24 cellular contexts compared by ENCODE assay signal in the genomic region with DNA sequence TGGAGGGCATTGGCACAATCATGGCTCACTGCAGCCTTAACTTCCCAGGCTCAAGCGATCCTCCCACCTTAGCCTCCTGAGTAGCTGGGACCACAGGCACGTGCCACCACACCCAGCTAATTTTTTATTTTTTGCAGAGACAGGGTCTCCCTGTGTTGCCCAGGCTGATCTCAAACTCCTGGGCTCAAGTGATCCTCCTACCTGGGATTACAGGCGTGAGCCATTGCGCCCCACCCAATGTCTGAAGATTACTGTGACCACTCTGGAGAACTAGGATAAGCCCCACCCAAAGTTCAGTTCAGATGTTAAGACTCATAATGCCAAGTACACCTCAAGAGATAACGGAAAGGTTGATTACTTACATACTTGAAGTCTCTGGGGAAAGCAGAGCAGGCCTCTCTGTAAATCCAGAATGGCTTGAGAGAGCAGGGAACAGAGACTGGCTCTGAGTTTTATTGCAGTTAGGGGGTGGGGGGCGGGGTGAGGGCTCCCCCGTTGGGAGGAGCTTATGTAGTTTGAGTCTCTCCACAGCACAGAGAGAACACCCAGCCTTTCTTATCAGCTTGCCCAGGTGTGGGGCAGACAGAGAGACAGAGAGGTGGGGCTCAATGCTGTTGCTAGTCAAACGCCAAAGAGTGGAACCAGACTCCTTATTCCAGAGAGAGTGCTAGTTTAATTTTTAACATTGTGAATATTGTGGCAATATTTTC. TPM values are rescaled to one million over a fixed set of nuclear protein-coding genes. Genes with fewer than 3 reads are reported as not detected.
DNase-seq lines count a peak whose midpoint lies in the region; ATAC-seq and TF ChIP-seq lines count a peak whose summit lies in the region.
"Had no signal": no experiment of that assay in that cellular context is flagged by ENCODE, and none has a peak within 500 bp of the region (broad histone marks: within the 10 kb centered on the region; RNA-seq: fewer than 3 reads in every experiment).

No MANE protein-coding gene starts in this region.

- H3K4me3 Mint-ChIP-seq in GM23338 = no peak overlapping the region
- H3K4me3 Mint-ChIP-seq in stimulated activated naive CD8-positive, alpha-beta T cell treated with anti-CD3 and anti-CD28 coated beads, Interleukin-15, amount 100 ng/mL, for 72 hours = no peak overlapping the region
- H3K4me3 Mint-ChIP-seq: activated CD4-positive, alpha-beta T cell treated with anti-CD3 and anti-CD28 coated beads, Interleukin-2, amount 10 ng/mL, durations not matched to agents 24 days and 14 days; activated naive CD4-positive, alpha-beta T cell treated with anti-CD3 and anti-CD28 coated beads, Interleukin-2, amount 50 U/mL, for 24 hours; T-cell; WTC11 had no signal

- H3K4me3 ChIP-seq in GM23338 (no peak overlapping the region), hepatocyte (no peak overlapping the region), mesendoderm (ENCODE audit: low read length) (no peak overlapping the region)
- H3K4me3 ChIP-seq: heart right ventricle, tibial nerve had no signal

- no peaks in the 10 kb centered on the region for H3K79me1 ChIP-seq in mesendoderm (ENCODE audit: low read length)

- no peaks in the 10 kb centered on the region for H4K20me1 ChIP-seq in GM23338 (replicated peaks; ENCODE audit: insufficient read depth)
- no peaks in the 10 kb centered on the region for H4K20me1 ChIP-seq in hepatocyte (ENCODE audit: insufficient read depth, poor library complexity, severe bottlenecking)

- no peak overlapping the region for H3K27ac Mint-ChIP-seq in GM23338
- H3K27ac Mint-ChIP-seq in stimulated activated naive CD8-positive, alpha-beta T cell treated with anti-CD3 and anti-CD28 coated beads, Interleukin-15, amount 100 ng/mL, for 72 hours = no peak overlapping the region
- H3K27ac Mint-ChIP-seq: activated CD4-positive, alpha-beta T cell treated with anti-CD3 and anti-CD28 coated beads, Interleukin-2, amount 10 ng/mL, durations not matched to agents 24 days and 14 days; activated naive CD4-positive, alpha-beta T cell treated with anti-CD3 and anti-CD28 coated beads, Interleukin-2, amount 50 U/mL, for 24 hours; T-cell; WTC11 had no signal

- no peak overlapping the region for H3K56ac ChIP-seq in mesendoderm (ENCODE audit: low read length)

- no peaks in the 10 kb centered on the region for H3K9me3 ChIP-seq in hepatocyte (ENCODE audit: low read depth)
- H3K9me3 ChIP-seq: heart right ventricle, tibial nerve had no signal

- no peak overlapping the region for H4K5ac ChIP-seq in mesendoderm (ENCODE audit: low read length)

- H3K4me1 Mint-ChIP-seq in GM23338 = peaks cover 12% of the 10 kb centered on the region
- no peaks in the 10 kb centered on the region for H3K4me1 Mint-ChIP-seq in stimulated activated naive CD8-positive, alpha-beta T cell treated with anti-CD3 and anti-CD28 coated beads, Interleukin-15, amount 100 ng/mL, for 72 hours
- H3K4me1 Mint-ChIP-seq: activated CD4-positive, alpha-beta T cell treated with anti-CD3 and anti-CD28 coated beads, Interleukin-2, amount 10 ng/mL, durations not matched to agents 24 days and 14 days; activated naive CD4-positive, alpha-beta T cell treated with anti-CD3 and anti-CD28 coated beads, Interleukin-2, amount 50 U/mL, for 24 hours; T-cell had no signal

- WGBS in hepatocyte (ENCODE audit: low lambda C conversion rate, missing lambda C conversion rate) = 51% methylated on average over 8 of the region's 8 CpGs
- no CpG with 5 or more reads among the region's 8 CpGs for WGBS in mesendoderm (ENCODE audit: extremely low coverage, insufficient coverage, low lambda C conversion rate)

- H2BK120ac ChIP-seq in mesendoderm (ENCODE audit: low read depth, low read length) = no peak overlapping the region

- H3K4ac ChIP-seq in mesendoderm (ENCODE audit: low read depth, low read length) = no peak overlapping the region

- peak; percentile 60 for ATAC-seq in GM23338
- no peak for ATAC-seq in stimulated activated naive CD8-positive, alpha-beta T cell treated with anti-CD3 and anti-CD28 coated beads, Interleukin-15, amount 100 ng/mL, for 72 hours
- ATAC-seq: heart right ventricle, left cardiac atrium, right cardiac atrium, T-cell, WTC11 had no signal

- peaks cover 5% of the 10 kb centered on the region; the same call in 1 of the 2 replicates for H3K4me1 ChIP-seq in GM23338 (ENCODE audit: insufficient read depth)
- H3K4me1 ChIP-seq in hepatocyte (ENCODE audit: insufficient read depth) = no peaks in the 10 kb centered on the region
- no peaks in the 10 kb centered on the region for H3K4me1 ChIP-seq in mesendoderm (ENCODE audit: control insufficient read depth, low read depth, low read length)
- H3K4me1 ChIP-seq: heart right ventricle, tibial nerve had no signal

- H2AK5ac ChIP-seq in mesendoderm (ENCODE audit: low read length) = no peak overlapping the region

- TF ChIP-seq CTCF in GM23338 (conservative IDR thresholded peaks at IDR 0.05; ENCODE audit: low read depth in 2 of 2) = no peak
- no peak for TF ChIP-seq CTCF in hepatocyte (IDR thresholded peaks at IDR 0.05; ENCODE audit: poor library complexity)

- peak overlapping the region; percentile 80 for H3K18ac ChIP-seq in mesendoderm (ENCODE audit: low read length)

- H3K9ac ChIP-seq in mesendoderm (ENCODE audit: low read length) = no peak overlapping the region

- peaks cover 6% of the 10 kb centered on the region for H3K9me2 ChIP-seq in GM23338 (ENCODE audit: insufficient read depth)
- no peaks in the 10 kb centered on the region for H3K9me2 ChIP-seq in hepatocyte (replicated peaks; ENCODE audit: insufficient read depth)

- H3K23ac ChIP-seq in mesendoderm (ENCODE audit: low read length) = no peak overlapping the region

- H3K27me3 ChIP-seq in GM23338 (ENCODE audit: insufficient read depth) = no peaks in the 10 kb centered on the region
- H3K27me3 ChIP-seq in hepatocyte = no peaks in the 10 kb centered on the region
- no peaks in the 10 kb centered on the region for H3K27me3 ChIP-seq in mesendoderm (ENCODE audit: insufficient read depth, low read length, poor library complexity)
- H3K27me3 ChIP-seq: tibial nerve had no signal

- H3K36me3 Mint-ChIP-seq in GM23338 (ENCODE audit: low read depth) = no peaks in the 10 kb centered on the region
- H3K36me3 Mint-ChIP-seq: activated naive CD4-positive, alpha-beta T cell treated with anti-CD3 and anti-CD28 coated beads, Interleukin-2, amount 50 U/mL, for 24 hours; T-cell; WTC11 had no signal

- no peak overlapping the region for H4K8ac ChIP-seq in mesendoderm (ENCODE audit: low read depth, low read length)

- no peaks in the 10 kb centered on the region for H3F3A ChIP-seq in GM23338 (replicated peaks; ENCODE audit: low read depth)

- no peaks in the 10 kb centered on the region for H3K79me2 ChIP-seq in GM23338 (replicated peaks; ENCODE audit: insufficient read depth)
- H3K79me2 ChIP-seq in hepatocyte = no peaks in the 10 kb centered on the region
- H3K79me2 ChIP-seq in mesendoderm (ENCODE audit: control insufficient read depth, insufficient read depth, low read length) = no peaks in the 10 kb centered on the region

- H3K27me3 Mint-ChIP-seq in GM23338 (ENCODE audit: insufficient read depth, low read depth, poor library complexity) = peaks cover 4% of the 10 kb centered on the region
- H3K27me3 Mint-ChIP-seq in stimulated activated naive CD8-positive, alpha-beta T cell treated with anti-CD3 and anti-CD28 coated beads, Interleukin-15, amount 100 ng/mL, for 72 hours = peaks cover 21% of the 10 kb centered on the region

- no peak overlapping the region for H3K4me2 ChIP-seq in GM23338
- peak overlapping the region; percentile 49 for H3K4me2 ChIP-seq in hepatocyte
- H3K4me2 ChIP-seq in mesendoderm (ENCODE audit: low read length) = no peak overlapping the region

- H3K9me3 Mint-ChIP-seq in GM23338 = no peaks in the 10 kb centered on the region
- H3K9me3 Mint-ChIP-seq in stimulated activated naive CD8-positive, alpha-beta T cell treated with anti-CD3 and anti-CD28 coated beads, Interleukin-15, amount 100 ng/mL, for 72 hours = no peaks in the 10 kb centered on the region
- H3K9me3 Mint-ChIP-seq: activated CD4-positive, alpha-beta T cell treated with anti-CD3 and anti-CD28 coated beads, Interleukin-2, amount 10 ng/mL, durations not matched to agents 24 days and 14 days; activated naive CD4-positive, alpha-beta T cell treated with anti-CD3 and anti-CD28 coated beads, Interleukin-2, amount 50 U/mL, for 24 hours; T-cell; WTC11 had no signal

- H3K36me3 ChIP-seq in GM23338 (ENCODE audit: insufficient read depth) (no peaks in the 10 kb centered on the region), hepatocyte (replicated peaks; ENCODE audit: insufficient read depth, low read depth) (no peaks in the 10 kb centered on the region), mesendoderm (ENCODE audit: control insufficient read depth, insufficient read depth, low read length) (no peaks in the 10 kb centered on the region)
- H3K36me3 ChIP-seq: heart right ventricle, tibial nerve had no signal

- H2AFZ ChIP-seq in GM23338 (peak overlapping the region; percentile 56; the same call in 1 of the 2 replicates), hepatocyte (no peak overlapping the region)

- no peak overlapping the region for H2BK5ac ChIP-seq in mesendoderm (ENCODE audit: low read length)

- DNase-seq in GM23338 (ENCODE audit: low spot score) (no peak), NCI-H226 (peak; percentile 23), hepatocyte (ENCODE audit: low spot score) (peak; percentile 63), mesendoderm (no peak), middle frontal gyrus (ENCODE audit: extremely low spot score, low spot score) (no peak), DMS79 treated with DMSO at 0.1 percent for 48 hours (lab: John Stamatoyannopoulos, UW) (no peak), cerebellum (ENCODE audit: low spot score) (no peak)
- no peak for DNase-seq in stimulated activated naive CD8-positive, alpha-beta T cell treated with anti-CD3 and anti-CD28 coated beads, Interleukin-15, amount 100 ng/mL, for 72 hours
- DNase-seq: activated CD4-positive, alpha-beta T cell treated with anti-CD3 and anti-CD28 coated beads, Interleukin-2, amount 10 ng/mL, durations not matched to agents 24 days and 14 days; effector CD4-positive, alpha-beta T cell; heart right ventricle; left cardiac atrium; NCI-H1048; right cardiac atrium; RPMI8226; T-cell had no signal

- H3K27ac ChIP-seq in GM23338 (ENCODE audit: low read depth) (no peak overlapping the region), hepatocyte (peak overlapping the region; percentile 74), mesendoderm (ENCODE audit: low read depth, low read length) (no peak overlapping the region)
- H3K27ac ChIP-seq: epithelial cell of prostate, heart right ventricle, tibial nerve had no signal

- no peak overlapping the region for H2BK15ac ChIP-seq in mesendoderm (replicated peaks; ENCODE audit: low read depth)

RNA-seq across cellular contexts. Expression of a gene that starts 26.5 kb away (rescaled TPM):
- total RNA-seq in GM23338 (2014; rRNA removed; shearing (Covaris generic)) = 2.1 TPM in 1 of 2 replicates, not detected in the other
- polyA plus RNA-seq in GM23338 (2016; fragmentation: Nextera tagmentation; extraction: Ambion mirVana) (3.2 and 3.5 TPM in 2 replicates), hepatocyte (1.9 and 3.1 TPM in 2 replicates)
- total RNA-seq in hepatocyte (0.52 TPM in 1 of 2 replicates, not detected in the other), cerebellum (not detected)
- 4.9 TPM for polyA plus RNA-seq in mesendoderm (2013, experiment 1 of 2)
- 4.9 TPM for polyA plus RNA-seq in mesendoderm (2013, experiment 2 of 2)
- total RNA-seq: activated CD4-positive, alpha-beta T cell treated with anti-CD3 and anti-CD28 coated beads, Interleukin-2, amount 10 ng/mL, durations not matched to agents 24 days and 14 days; activated CD8-positive, alpha-beta memory T cell treated with anti-CD3 and anti-CD28 coated beads for 36 hours; HT1080; NCI-H460; T-cell had no signal
- polyA plus RNA-seq: BJ had no signal

RNA-seq across cellular contexts. Expression of a gene that starts 28.5 kb away (rescaled TPM):
- total RNA-seq in GM23338 (2014; rRNA removed; shearing (Covaris generic)) = 0.21 TPM in 1 of 2 replicates, not detected in the other
- polyA plus RNA-seq in GM23338 (2016; fragmentation: Nextera tagmentation; extraction: Ambion mirVana) = 0.32 and 0.42 TPM in 2 replicates
- total RNA-seq in hepatocyte = 1.0 and 1.9 TPM in 2 replicates
- 1.8 and 2.4 TPM in 2 replicates for polyA plus RNA-seq in hepatocyte
- polyA plus RNA-seq in mesendoderm (2013, experiment 1 of 2) = 176 TPM
- polyA plus RNA-seq in mesendoderm (2013, experiment 2 of 2) = 197 TPM
- 17.5 TPM for total RNA-seq in cerebellum
- total RNA-seq: activated CD8-positive, alpha-beta memory T cell treated with anti-CD3 and anti-CD28 coated beads for 36 hours; HT1080; T-cell had no signal
- polyA plus RNA-seq: BJ, right cardiac atrium had no signal

Comparison
In these comparisons a context has a peak if more than half of its experiments do, and no peak if none do; other contexts are left out.
1. DNase-seq: peak in NCI-H226 (single experiment) and hepatocyte (single experiment); none in GM23338 (single experiment), mesendoderm (single experiment), middle frontal gyrus (single experiment), DMS79 treated with DMSO at 0.1 percent for 48 hours (single experiment), cerebellum (single experiment) and stimulated activated naive CD8-positive, alpha-beta T cell treated with anti-CD3 and anti-CD28 coated beads, Interleukin-15, amount 100 ng/mL, for 72 hours (0 of 2).